In genomic region chr20:45470939-45471338, GRCh38 we compare ENCODE assay signal across 10 cellular contexts. TPM values are rescaled to one million over a fixed set of nuclear protein-coding genes. Genes with fewer than 3 reads are reported as not detected.
A peak's percentile ranks its signal among the peaks of the same experiment; 100 is the strongest.
DNase-seq lines count a peak whose midpoint lies in the region; ATAC-seq and TF ChIP-seq lines count a peak whose summit lies in the region.
"Had no signal": no experiment of that assay in that cellular context is flagged by ENCODE, and none has a peak within 500 bp of the region (broad histone marks: within the 10 kb centered on the region; RNA-seq: fewer than 3 reads in every experiment).

No MANE protein-coding gene starts in this region.

- H3K9me3 Mint-ChIP-seq in MCF 10A (ENCODE audit: unreplicated experiment) (no peaks in the 10 kb centered on the region), mesothelial cell of epicardium (peaks cover 4% of the 10 kb centered on the region)

- peaks cover 18% of the 10 kb centered on the region for H3K4me1 ChIP-seq in vagina

- intact Hi-C loops in MCF 10A (cut with micrococcal nuclease) (no loop called here), vagina (cut with DNase I) (no loop called here)

- H3K4me1 Mint-ChIP-seq in MCF 10A (ENCODE audit: insufficient read depth, unreplicated experiment) (no peaks in the 10 kb centered on the region), mesothelial cell of epicardium (peaks cover 13% of the 10 kb centered on the region)

- no peaks in the 10 kb centered on the region for H3K27me3 ChIP-seq in vagina

- TF ChIP-seq CTCF in GM12864 (IDR thresholded peaks at IDR 0.05; ENCODE audit: low read depth, low read length, missing control alignments): peak; percentile 24
- no peak for TF ChIP-seq CTCF in MCF 10A (IDR thresholded peaks at IDR 0.05; ENCODE audit: unreplicated experiment)
- no peak for TF ChIP-seq CTCF in mesothelial cell of epicardium (IDR thresholded peaks at IDR 0.05; ENCODE audit: unreplicated experiment)
- no peak for TF ChIP-seq CTCF in vagina (IDR thresholded peaks at IDR 0.05)

- peak overlapping the region; percentile 30 for H3K27ac ChIP-seq in vagina

- peaks cover 15% of the 10 kb centered on the region for H3K27me3 Mint-ChIP-seq in MCF 10A (ENCODE audit: insufficient read depth, unreplicated experiment)
- H3K27me3 Mint-ChIP-seq in mesothelial cell of epicardium (ENCODE audit: low read depth): peaks cover 24% of the 10 kb centered on the region

- no peak for TF ChIP-seq POLR2A in vagina (IDR thresholded peaks at IDR 0.05)

- H3K36me3 Mint-ChIP-seq in MCF 10A (ENCODE audit: insufficient read depth, unreplicated experiment) (no peaks in the 10 kb centered on the region), mesothelial cell of epicardium (peaks cover 14% of the 10 kb centered on the region)

- POLR2A ChIA-PET in MCF 10A (lab: Yijun Ruan, JAX): no interaction called here

- peak; percentile 26 for ATAC-seq in HG03457 (IDR thresholded peaks at IDR 0.05; ENCODE audit: unreplicated experiment)

- no peak overlapping the region for H3K4me3 ChIP-seq in GM12864 (ENCODE audit: low read depth, low read length)
- peak overlapping the region; percentile 53 to 63 for H3K4me3 ChIP-seq in vagina

- peak overlapping the region; percentile 9 for H3K4me3 Mint-ChIP-seq in MCF 10A (ENCODE audit: unreplicated experiment)
- peak overlapping the region; percentile 77 for H3K4me3 Mint-ChIP-seq in mesothelial cell of epicardium

- H3K9me3 ChIP-seq in vagina: no peaks in the 10 kb centered on the region

- DNase-seq in GM12864 (ENCODE audit: low read depth): no peak
- no peak for DNase-seq in MCF 10A (ENCODE audit: unreplicated experiment)
- no peak for DNase-seq in mesothelial cell of epicardium (ENCODE audit: low spot score in 2 of 2, unreplicated experiment in 2 of 2)
- no peak for DNase-seq in vagina (ENCODE audit: extremely low spot score in 2 of 2)
- DNase-seq in NCI-H187 treated with DMSO at 0.1 percent for 48 hours (lab: John Stamatoyannopoulos, UW): no peak
- DNase-seq in stimulated activated CD4-positive, alpha-beta T cell treated with anti-CD3 and anti-CD28 coated beads, Interleukin-2, amount 100 ng/mL, for 24 hours: no peak
- no peak for DNase-seq in ecto neural progenitor cell (ENCODE audit: low spot score)

- H3K36me3 ChIP-seq in vagina: no peaks in the 10 kb centered on the region

- H3K27ac Mint-ChIP-seq in MCF 10A (ENCODE audit: low read depth, unreplicated experiment) (no peak overlapping the region), mesothelial cell of epicardium (peak overlapping the region; percentile 52)

- no TSS peak for BruUV-seq in MCF 10A (replicated peaks; lab: Mats Ljungman, UMichigan)

- CTCF ChIA-PET in MCF 10A (lab: Yijun Ruan, JAX): interaction anchor here (0.6 kb wide), 1 partner anchor 294 kb away, joined by 7 read pairs; no protein-coding TSS in a partner anchor

RNA-seq across cellular contexts. Expression of gene WFDC2, which starts 1.4 kb away (rescaled TPM):
- total RNA-seq in MCF 10A (2022): not detected in 2 replicates
- total RNA-seq in mesothelial cell of epicardium: 57.8 to 61.9 TPM (median 61.3 TPM) in 3 replicates
- total RNA-seq in vagina: 2.2 TPM
- total RNA-seq: myocyte, SK-MEL-5 had no signal

RNA-seq across cellular contexts. Expression of gene SPINT3, which starts 44.5 kb away (rescaled TPM):
- total RNA-seq in MCF 10A (2022): not detected in 2 replicates
- not detected in 3 replicates for total RNA-seq in mesothelial cell of epicardium
- total RNA-seq in vagina: not detected
- total RNA-seq: myocyte, SK-MEL-5 had no signal

RNA-seq across cellular contexts. Expression of gene PIGT, which starts 55.0 kb away (rescaled TPM):
- total RNA-seq in MCF 10A (2022): 79.4 and 84.3 TPM in 2 replicates
- 63.0 to 71.5 TPM (median 70.8 TPM) in 3 replicates for total RNA-seq in mesothelial cell of epicardium
- 81.0 TPM for total RNA-seq in vagina

Comparison
In these comparisons a context has a peak if more than half of its experiments do, and no peak if none do; other contexts are left out.
1. RNA of gene WFDC2, which starts 1.4 kb away (total RNA-seq): 57.8 to 61.9 TPM in mesothelial cell of epicardium; 2.2 TPM in vagina (single experiment) and not detected in MCF 10A; every median in the first group is over 10 times any median in the second.